ENCODE assay signal across 8 cellular contexts in the genomic region with DNA sequence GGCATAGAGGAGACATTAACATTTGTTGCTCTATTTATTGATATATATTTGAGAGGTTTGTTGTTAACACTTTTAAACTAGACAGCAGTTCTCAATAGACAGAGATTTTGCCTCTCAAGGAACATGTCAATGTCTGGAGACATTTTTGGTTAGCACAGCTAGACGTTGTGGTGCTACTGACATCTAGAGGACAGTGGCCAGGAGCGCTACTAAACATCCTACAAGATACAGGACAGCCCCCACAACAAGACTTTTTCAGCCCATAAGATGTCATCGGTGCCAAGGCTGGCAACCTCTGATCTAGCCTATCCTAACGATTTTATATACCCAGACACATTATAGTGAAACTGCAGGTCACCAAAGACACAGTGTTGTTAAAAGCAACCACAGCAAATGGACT. TPM values are rescaled to one million over a fixed set of nuclear protein-coding genes. Genes with fewer than 3 reads are reported as not detected.
DNase-seq lines count a peak whose midpoint lies in the region; ATAC-seq and TF ChIP-seq lines count a peak whose summit lies in the region.

No MANE protein-coding gene starts in this region.

- 55 to 71% methylated on average over 4 of the region's 4 CpGs for WGBS in esophagus squamous epithelium, 2 donors
- WGBS in lower leg skin, 2 donors = 49 to 70% methylated on average over 4 of the region's 4 CpGs

- no peaks in the 10 kb centered on the region for H3K36me3 ChIP-seq in kidney epithelial cell (ENCODE audit: control insufficient read depth, insufficient read depth, low read length)
- no peaks in the 10 kb centered on the region for H3K36me3 ChIP-seq in esophagus squamous epithelium

- H3K4me3 ChIP-seq in GM12875 (ENCODE audit: low read depth, low read length) (no peak overlapping the region), kidney epithelial cell (ENCODE audit: low read depth, low read length) (no peak overlapping the region), esophagus squamous epithelium (no peak overlapping the region), lower leg skin (ENCODE audit: low read depth, poor library complexity, severe bottlenecking) (no peak overlapping the region)

- DNase-seq in RKO (ENCODE audit: low spot score) = peak; percentile 52
- no peak for DNase-seq in kidney epithelial cell (ENCODE audit: low read depth)
- DNase-seq in NCI-H146 (lab: John Stamatoyannopoulos, UW) = no peak
- DNase-seq in activated naive CD4-positive, alpha-beta T cell treated with anti-CD3 and anti-CD28 coated beads, Interleukin-2, amount 50 U/mL, for 16 hours = no peak
- DNase-seq in esophagus squamous epithelium (lab: John Stamatoyannopoulos, UW) = no peak
- no peak for DNase-seq in lower leg skin (ENCODE audit: low spot score in 2 of 2)

- no peak overlapping the region for H3K27ac ChIP-seq in esophagus squamous epithelium

- H3K9me3 ChIP-seq in esophagus squamous epithelium = no peaks in the 10 kb centered on the region

- TF ChIP-seq POLR2A in esophagus squamous epithelium (IDR thresholded peaks at IDR 0.05) (no peak), lower leg skin (IDR thresholded peaks at IDR 0.05) (no peak)

- TF ChIP-seq CTCF in GM12875 (IDR thresholded peaks at IDR 0.05; ENCODE audit: borderline replicate concordance, insufficient read depth, low read depth, low read length) (peak; percentile 32; the same call in 1 of the 2 replicates), kidney epithelial cell (IDR thresholded peaks at IDR 0.05; ENCODE audit: insufficient read depth, low read length, poor library complexity, severe bottlenecking) (peak; percentile 40), esophagus squamous epithelium (IDR thresholded peaks at IDR 0.05) (no peak), lower leg skin (IDR thresholded peaks at IDR 0.05) (no peak)

- H3K27me3 ChIP-seq in kidney epithelial cell (ENCODE audit: control insufficient read depth, insufficient read depth, low read length) (no peaks in the 10 kb centered on the region), esophagus squamous epithelium (no peaks in the 10 kb centered on the region)

- peak; percentile 30 for ATAC-seq in HG02571 (IDR thresholded peaks at IDR 0.05; ENCODE audit: unreplicated experiment)

- H3K4me1 ChIP-seq in esophagus squamous epithelium = no peaks in the 10 kb centered on the region

- intact Hi-C loops in esophagus squamous epithelium (cut with DNase I) (no loop called here), lower leg skin (cut with DNase I; ENCODE audit: low total_unique reads) (no loop called here)

RNA-seq across cellular contexts. Expression of a gene that starts 18.4 kb away (rescaled TPM):
- total RNA-seq in kidney epithelial cell (11.9 and 12.9 TPM in 2 replicates), esophagus squamous epithelium (10 to 100 TPM in 1 of 4 donors, 1 to 10 TPM in 3; 1.6 to 11.3 (median 6.7) TPM), lower leg skin (10 to 100 TPM in 2 of 4 donors, 1 to 10 TPM in 2; 5.1 to 13.0 (median 9.1) TPM)

Comparison
In these comparisons a context has a peak if more than half of its experiments do, and no peak if none do; other contexts are left out.
1. CTCF ChIP-seq: peak in GM12875 (single experiment) and kidney epithelial cell (single experiment); none in esophagus squamous epithelium (0 of 6) and lower leg skin (0 of 3).